Comparison of ENCODE assay signal across 15 cellular contexts in the genomic region with DNA sequence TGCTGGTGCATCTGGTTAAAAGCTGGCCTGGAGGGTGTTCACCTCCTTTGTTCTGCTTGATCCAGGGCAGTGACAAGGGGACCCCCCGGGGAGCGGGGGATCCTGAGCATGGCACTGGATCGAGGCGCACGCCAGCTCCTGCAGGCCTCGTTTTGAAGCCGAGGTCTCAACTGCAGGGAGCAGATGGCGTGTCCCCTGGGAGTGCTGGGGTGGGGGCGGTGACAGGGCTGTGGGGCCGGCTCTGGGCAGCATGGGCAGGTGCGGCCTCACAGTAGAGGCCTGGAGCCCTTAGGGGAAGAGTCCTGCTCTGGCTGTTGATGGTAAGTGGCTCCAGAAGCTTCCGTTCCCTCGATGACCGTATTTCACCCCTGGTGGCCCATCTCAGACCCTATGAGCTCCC. TPM values are rescaled to one million over a fixed set of nuclear protein-coding genes. Genes with fewer than 3 reads are reported as not detected.
DNase-seq lines count a peak whose midpoint lies in the region; ATAC-seq lines count a peak whose summit lies in the region.
"Had no signal": no experiment of that assay in that cellular context is flagged by ENCODE, and none has a peak within 500 bp of the region (broad histone marks: within the 10 kb centered on the region; RNA-seq: fewer than 3 reads in every experiment).

No MANE protein-coding gene starts in this region.

- peaks cover 30% of the 10 kb centered on the region for H3K79me1 ChIP-seq in mesenchymal stem cell (replicated peaks; ENCODE audit: low read length, poor library complexity, severe bottlenecking)

- H2BK120ac ChIP-seq in mesenchymal stem cell (ENCODE audit: low read depth, low read length) = no peak overlapping the region

- no peak overlapping the region for H3K4me3 Mint-ChIP-seq in immature natural killer cell
- H3K4me3 Mint-ChIP-seq: CD4-positive, alpha-beta T cell had no signal

- H3K27ac ChIP-seq in mesenchymal stem cell (ENCODE audit: low read length, poor library complexity, severe bottlenecking) = no peak overlapping the region

- H3K4me1 Mint-ChIP-seq in immature natural killer cell = peaks cover 5 to 8% of the 10 kb centered on the region in 2 donors

- DNase-seq in NCI-H1092 (lab: John Stamatoyannopoulos, UW) (peak; percentile 26), NCI-H1092 treated with DMSO at 0.1 percent for 48 hours (lab: John Stamatoyannopoulos, UW) (no peak), DMS153 treated with DMSO at 0.1 percent for 48 hours (lab: John Stamatoyannopoulos, UW; ENCODE audit: unreplicated experiment) (peak; percentile 18), NCI-H82 (lab: John Stamatoyannopoulos, UW) (peak; percentile 98), mesenchymal stem cell (no peak), immature natural killer cell (no peak), inferior parietal cortex (ENCODE audit: extremely low spot score) (no peak)
- DNase-seq: CD4-positive, alpha-beta T cell; NCI-H1048; NCI-H1930; NCI-H2227 treated with DMSO at 0.1 percent for 48 hours had no signal

- no peak overlapping the region for H3K4me2 ChIP-seq in mesenchymal stem cell (ENCODE audit: low read length, poor library complexity, severe bottlenecking)

- H3K27me3 ChIP-seq in mesenchymal stem cell (ENCODE audit: control insufficient read depth in 1 of 2, insufficient read depth in 1 of 2, low read length in 2 of 2) = no peaks in the 10 kb centered on the region

- peaks cover 26% of the 10 kb centered on the region for H3K4me1 ChIP-seq in mesenchymal stem cell (ENCODE audit: control insufficient read depth, insufficient read depth, low read depth, low read length)
- H3K4me1 ChIP-seq: HAP-1 had no signal

- no peak overlapping the region for H2AK5ac ChIP-seq in mesenchymal stem cell (ENCODE audit: low read length, severe bottlenecking)

- no peak overlapping the region for H3K4me3 ChIP-seq in mesenchymal stem cell (ENCODE audit: insufficient read depth in 1 of 2, low read depth in 1 of 2, low read length in 2 of 2)
- H3K4me3 ChIP-seq: HAP-1 had no signal

- H4K91ac ChIP-seq in mesenchymal stem cell (ENCODE audit: low read length) = no peak overlapping the region

- no peak overlapping the region for H2AFZ ChIP-seq in mesenchymal stem cell (ENCODE audit: low read depth, low read length)

- H2BK15ac ChIP-seq in mesenchymal stem cell (ENCODE audit: low read depth, poor library complexity, severe bottlenecking) = peak overlapping the region; percentile 12

- H2BK12ac ChIP-seq in mesenchymal stem cell (ENCODE audit: low read length in 2 of 2) = no peak overlapping the region

- H3K4ac ChIP-seq in mesenchymal stem cell (ENCODE audit: low read depth in 1 of 2, low read length in 2 of 2) = no peak overlapping the region

- no peaks in the 10 kb centered on the region for H3K9me3 Mint-ChIP-seq in immature natural killer cell
- H3K9me3 Mint-ChIP-seq: CD4-positive, alpha-beta T cell had no signal

- ATAC-seq in HG02623 (IDR thresholded peaks at IDR 0.05; ENCODE audit: unreplicated experiment) = no peak
- ATAC-seq: Right ventricle myocardium inferior, SK-N-SH treated with all-trans-retinoic acid at 6 μM for 48 hours had no signal

- no peak overlapping the region for H3K23ac ChIP-seq in mesenchymal stem cell (ENCODE audit: low read length in 2 of 2)

- no peaks in the 10 kb centered on the region for H3K9me3 ChIP-seq in mesenchymal stem cell (ENCODE audit: control insufficient read depth, low read length)
- H3K9me3 ChIP-seq: HAP-1 had no signal

- no peak overlapping the region for H2BK5ac ChIP-seq in mesenchymal stem cell (ENCODE audit: low read depth, low read length, poor library complexity, severe bottlenecking)

- no peak overlapping the region for H3K18ac ChIP-seq in mesenchymal stem cell (ENCODE audit: low read depth in 1 of 2, low read length in 2 of 2)

- 94% methylated on average over 14 of the region's 14 CpGs for WGBS in mesenchymal stem cell

- no peak overlapping the region for H3K9ac ChIP-seq in mesenchymal stem cell (ENCODE audit: low read length)

- H3K27me3 Mint-ChIP-seq in immature natural killer cell (ENCODE audit: low read depth in 3 of 3) = peaks cover 0 to 3% (median 0%) of the 10 kb centered on the region in 3 donors
- H3K27me3 Mint-ChIP-seq: CD4-positive, alpha-beta T cell had no signal

- H3K27ac Mint-ChIP-seq in immature natural killer cell = no peak overlapping the region
- H3K27ac Mint-ChIP-seq: CD4-positive, alpha-beta T cell had no signal

- H3K36me3 ChIP-seq in mesenchymal stem cell (ENCODE audit: control insufficient read depth in 1 of 2, insufficient read depth in 2 of 2, low read depth in 1 of 2, low read length in 2 of 2) = peaks cover 0 to 23% of the 10 kb centered on the region in 2 experiments
- H3K36me3 ChIP-seq: HAP-1 had no signal

- H3K36me3 Mint-ChIP-seq in immature natural killer cell = no peaks in the 10 kb centered on the region

- no peak overlapping the region for H4K8ac ChIP-seq in mesenchymal stem cell (ENCODE audit: low read length)

- H3K14ac ChIP-seq in mesenchymal stem cell (ENCODE audit: low read length in 2 of 2) = no peak overlapping the region

RNA-seq across cellular contexts. Expression of gene CRTC1, which starts 51.8 kb away (rescaled TPM):
- 9.9 TPM for polyA plus RNA-seq in mesenchymal stem cell (2013, experiment 1 of 2)
- polyA plus RNA-seq in mesenchymal stem cell (2013, experiment 2 of 2) = 9.4 TPM
- 1 to 10 TPM in 1 of 3 donors, under 1 TPM in 2; 0.50 to 1.1 (median 0.85) TPM for polyA plus RNA-seq in immature natural killer cell

RNA-seq across cellular contexts. Expression of gene COMP, which starts 55.8 kb away (rescaled TPM):
- polyA plus RNA-seq in mesenchymal stem cell (2013, experiment 1 of 2) = not detected
- polyA plus RNA-seq in mesenchymal stem cell (2013, experiment 2 of 2) = not detected
- polyA plus RNA-seq in immature natural killer cell = not detected

Comparison
In these comparisons a context has a peak if more than half of its experiments do, and no peak if none do; other contexts are left out.
1. DNase-seq: peak in NCI-H1092 (single experiment), DMS153 treated with DMSO at 0.1 percent for 48 hours (single experiment) and NCI-H82 (single experiment); none in NCI-H1092 treated with DMSO at 0.1 percent for 48 hours (single experiment), mesenchymal stem cell (single experiment), immature natural killer cell (0 of 3) and inferior parietal cortex (single experiment).